15 cellular contexts compared by ENCODE assay signal in the genomic region with DNA sequence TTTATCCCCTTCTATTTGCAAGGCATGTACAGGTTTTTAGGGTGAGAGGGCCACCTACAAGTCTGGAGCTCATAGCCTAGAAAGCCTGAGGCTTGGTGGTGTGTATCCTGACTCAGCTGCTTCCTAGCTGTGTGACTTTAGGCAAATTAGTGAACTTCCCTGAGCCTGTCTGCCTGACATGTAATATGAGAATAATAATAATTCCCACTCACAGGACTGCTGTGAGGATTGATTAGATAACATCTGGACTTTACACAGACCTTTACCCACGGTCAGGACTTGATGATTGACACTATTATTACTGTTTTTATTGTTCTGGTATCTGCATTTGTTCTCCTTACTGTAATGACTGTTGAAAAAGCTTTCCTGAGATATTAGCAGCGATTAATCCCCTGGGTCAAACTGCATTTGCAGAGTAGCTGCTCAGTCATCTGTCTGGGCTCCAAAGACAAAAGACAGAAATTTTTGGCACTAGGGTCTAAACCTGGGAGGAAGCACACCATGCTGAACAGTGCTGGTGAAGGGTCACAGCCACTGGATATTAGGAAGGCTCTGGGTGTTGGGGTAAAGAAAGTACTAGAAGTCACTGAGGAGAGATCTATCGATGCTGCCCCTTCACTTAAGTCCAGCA.
A peak's percentile ranks its signal among the peaks of the same experiment; 100 is the strongest.
DNase-seq lines count a peak whose midpoint lies in the region; ATAC-seq and TF ChIP-seq lines count a peak whose summit lies in the region.
"Had no signal": no experiment of that assay in that cellular context is flagged by ENCODE, and none has a peak within 500 bp of the region (broad histone marks: within the 10 kb centered on the region; RNA-seq: fewer than 3 reads in every experiment).

No MANE protein-coding gene starts in this region.

- H3K27ac ChIP-seq in BLaER1 treated with 17β-estradiol and CSF1 and Interleukin-3, amounts not matched to agents 10 nM and 100 nM, result peak overlapping the region in 6 of 11 experiments; percentile 6 to 77 (median 72); a peak in 11 of 22 replicates
- H3K27ac ChIP-seq in gastroesophageal sphincter, result peak overlapping the region; percentile 79 to 91 (median 83)

- H3K4me3 Mint-ChIP-seq in nephron progenitor cell, result no peak overlapping the region
- H3K4me3 Mint-ChIP-seq: activated B cell treated with CpG ODN at 0.5 μM for 24 hours had no signal

- peak overlapping the region in 5 of 11 experiments; percentile 13 to 57 (median 47); a peak in 7 of 22 replicates for H3K9ac ChIP-seq in BLaER1 treated with 17β-estradiol and CSF1 and Interleukin-3, amounts not matched to agents 10 nM and 100 nM
- H3K9ac ChIP-seq in adipocyte (ENCODE audit: low read length), result peak overlapping the region; percentile 82

- TF ChIP-seq EP300 in gastroesophageal sphincter (IDR thresholded peaks at IDR 0.05), result no peak

- H3K9me3 ChIP-seq in BLaER1 treated with 17β-estradiol and CSF1 and Interleukin-3, amounts not matched to agents 10 nM and 100 nM (replicated peaks in 1 of 11), result no peaks in the 10 kb centered on the region
- no peaks in the 10 kb centered on the region for H3K9me3 ChIP-seq in adipocyte (ENCODE audit: control insufficient read depth, low read length)
- H3K9me3 ChIP-seq in gastroesophageal sphincter, result no peaks in the 10 kb centered on the region
- H3K9me3 ChIP-seq: adrenal gland, HAP-1 had no signal

- H3K36me3 ChIP-seq in BLaER1 treated with 17β-estradiol and CSF1 and Interleukin-3, amounts not matched to agents 10 nM and 100 nM, result no peaks in the 10 kb centered on the region
- H3K36me3 ChIP-seq in adipocyte (ENCODE audit: control insufficient read depth, insufficient read depth, low read length, severe bottlenecking) (no peaks in the 10 kb centered on the region), gastroesophageal sphincter (no peaks in the 10 kb centered on the region)
- H3K36me3 ChIP-seq: adrenal gland, HAP-1 had no signal

- DNase-seq in adipocyte (ENCODE audit: low read depth) (no peak), nephron progenitor cell (no peak), activated gamma-delta T cell treated with Interleukin-2 at 50 U/mL for 16 hours (no peak)
- no peak for DNase-seq in stimulated activated CD4-positive, alpha-beta T cell treated with anti-CD3 and anti-CD28 coated beads, Interleukin-2, amount 100 ng/mL, for 24 hours
- DNase-seq: activated B cell treated with CpG ODN at 0.5 μM for 24 hours; activated T-cell treated with anti-CD3 and anti-CD28 coated beads for 4 hours; adrenal gland; effector memory CD4-positive, alpha-beta T cell; NCI-H1105 treated with DMSO at 0.1 percent for 48 hours had no signal

- no peaks in the 10 kb centered on the region for H3K9me3 Mint-ChIP-seq in nephron progenitor cell
- H3K9me3 Mint-ChIP-seq: activated B cell treated with CpG ODN at 0.5 μM for 24 hours had no signal

- no peak for ATAC-seq in gastroesophageal sphincter
- ATAC-seq in GM18519 (IDR thresholded peaks at IDR 0.05; ENCODE audit: low FRiP score, unreplicated experiment), result no peak
- no peak for ATAC-seq in HG03378 (IDR thresholded peaks at IDR 0.05; ENCODE audit: unreplicated experiment)

- 13 to 23% methylated on average over 3 of the region's 3 CpGs for WGBS in gastroesophageal sphincter (ENCODE audit: low coverage in 1 of 2), 2 donors

- H3K4me1 Mint-ChIP-seq in nephron progenitor cell, result peaks cover 15% of the 10 kb centered on the region
- H3K4me1 Mint-ChIP-seq: activated B cell treated with CpG ODN at 0.5 μM for 24 hours had no signal

- no peaks in the 10 kb centered on the region for H4K20me1 ChIP-seq in BLaER1 treated with 17β-estradiol and CSF1 and Interleukin-3, amounts not matched to agents 10 nM and 100 nM

- H3K27me3 ChIP-seq in BLaER1 treated with 17β-estradiol and CSF1 and Interleukin-3, amounts not matched to agents 10 nM and 100 nM, result no peaks in the 10 kb centered on the region
- H3K27me3 ChIP-seq in adipocyte (replicated peaks; ENCODE audit: control insufficient read depth, insufficient read depth, low read length) (no peaks in the 10 kb centered on the region), gastroesophageal sphincter (no peaks in the 10 kb centered on the region)
- H3K27me3 ChIP-seq: adrenal gland had no signal

- peaks cover 3% of the 10 kb centered on the region for H3K27me3 Mint-ChIP-seq in nephron progenitor cell (ENCODE audit: low read depth, poor library complexity)

- peak overlapping the region in 7 of 11 experiments; percentile 49 to 87 (median 80); a peak in 12 of 22 replicates for H3K4me2 ChIP-seq in BLaER1 treated with 17β-estradiol and CSF1 and Interleukin-3, amounts not matched to agents 10 nM and 100 nM

- TF ChIP-seq POLR2A in gastroesophageal sphincter (IDR thresholded peaks at IDR 0.05), result no peak

- no peak for TF ChIP-seq CTCF in gastroesophageal sphincter (IDR thresholded peaks at IDR 0.05)
- TF ChIP-seq CTCF in nephron progenitor cell (IDR thresholded peaks at IDR 0.05), result no peak

- H3K36me3 Mint-ChIP-seq in nephron progenitor cell (ENCODE audit: low read depth), result no peaks in the 10 kb centered on the region

- H3K4me1 ChIP-seq in BLaER1 treated with 17β-estradiol and CSF1 and Interleukin-3, amounts not matched to agents 10 nM and 100 nM, result peaks cover 0 to 85% (median 37%) of the 10 kb centered on the region in 10 experiments; a peak in 14 of 20 replicates
- peaks cover 43% of the 10 kb centered on the region for H3K4me1 ChIP-seq in adipocyte (ENCODE audit: control insufficient read depth, insufficient read depth, low read length)
- peaks cover 14 to 56% (median 26%) of the 10 kb centered on the region in 3 donors for H3K4me1 ChIP-seq in gastroesophageal sphincter
- H3K4me1 ChIP-seq: HAP-1 had no signal

- H3K4me3 ChIP-seq in BLaER1 treated with 17β-estradiol and CSF1 and Interleukin-3, amounts not matched to agents 10 nM and 100 nM, result no peak overlapping the region
- H3K4me3 ChIP-seq in adipocyte (ENCODE audit: low read length) (peak overlapping the region; percentile 68), gastroesophageal sphincter (no peak overlapping the region)
- H3K4me3 ChIP-seq: adrenal gland, HAP-1, skin epidermis had no signal

- H3K27ac Mint-ChIP-seq in nephron progenitor cell, result peak overlapping the region; percentile 20
- H3K27ac Mint-ChIP-seq: activated B cell treated with CpG ODN at 0.5 μM for 24 hours had no signal
